In the genomic region with DNA sequence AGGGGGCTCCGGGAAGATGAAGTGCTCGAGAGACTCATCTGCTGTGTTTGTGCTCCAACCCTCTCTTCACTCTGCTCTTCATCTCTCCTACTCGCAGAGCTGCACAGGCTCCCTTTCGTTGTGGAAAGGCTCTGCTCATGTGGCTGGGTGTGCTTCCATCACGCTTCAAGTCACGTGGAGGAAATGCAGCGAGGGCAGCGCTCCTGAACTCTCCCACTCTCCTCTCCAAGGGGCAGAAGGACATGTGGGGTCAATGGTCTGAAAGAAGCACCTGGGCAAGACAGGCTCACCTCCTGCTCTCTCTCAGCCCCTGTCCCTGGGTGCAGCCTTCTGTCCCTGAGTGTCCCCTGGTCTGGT, we compare ENCODE assay signal across 1 cellular context.
TF ChIP-seq lines count a peak whose summit lies in the region.

No MANE protein-coding gene starts in this region.

TF ChIP-seq in K562, 482 proteins besides CTCF, POLR2A, EP300 and RAD21 (continued from another document and continues in another):
- TF ChIP-seq ELF2 (CRISPR knock-in tag; IDR thresholded peaks at IDR 0.05) (no peak), MED1 (CRISPR knock-in tag; IDR thresholded peaks at IDR 0.05; ENCODE audit: borderline replicate concordance) (no peak), SAP30 (IDR thresholded peaks at IDR 0.05; ENCODE audit: borderline replicate concordance, insufficient read depth, low read depth, low read length, poor library complexity, severe bottlenecking) (no peak), BDP1 (IDR thresholded peaks at IDR 0.05; ENCODE audit: insufficient read depth, insufficient read length) (no peak), LARP7 (IDR thresholded peaks at IDR 0.05) (no peak), NBN (IDR thresholded peaks at IDR 0.05; ENCODE audit: low read depth) (no peak), RUNX1 (IDR thresholded peaks at IDR 0.05; ENCODE audit: low read depth) (no peak), ZNF175 (CRISPR knock-in tag; IDR thresholded peaks at IDR 0.05; ENCODE audit: low read depth) (peak; percentile 75), PRDM10 (IDR thresholded peaks at IDR 0.05; ENCODE audit: partially characterized antibody) (peak; percentile 28), FIP1L1 (IDR thresholded peaks at IDR 0.05; ENCODE audit: low read depth, low read length, poor library complexity, severe bottlenecking) (no peak), ZNF589 (CRISPR knock-in tag; IDR thresholded peaks at IDR 0.05; ENCODE audit: low read depth) (peak; percentile 79), NR4A1 (CRISPR knock-in tag; IDR thresholded peaks at IDR 0.05) (no peak), NR4A1 (tag; IDR thresholded peaks at IDR 0.05) (peak; percentile 63; the same call in 1 of the 2 replicates), NR0B1 (IDR thresholded peaks at IDR 0.05; ENCODE audit: partially characterized antibody) (no peak), ZNF707 (CRISPR knock-in tag; conservative IDR thresholded peaks at IDR 0.05) (no peak), TGIF2 (CRISPR knock-in tag; IDR thresholded peaks at IDR 0.05) (no peak), ETV6 (IDR thresholded peaks at IDR 0.05; ENCODE audit: borderline replicate concordance in 1 of 2, low read depth in 2 of 2, low read length in 1 of 2) (no peak), ETV6 (CRISPR knock-in tag; IDR thresholded peaks at IDR 0.05; ENCODE audit: borderline replicate concordance) (no peak), TBL1XR1 (IDR thresholded peaks at IDR 0.05; ENCODE audit: low read length in 2 of 2) (no peak), ZNF280B (CRISPR knock-in tag; IDR thresholded peaks at IDR 0.05) (no peak), CUX1 (CRISPR knock-in tag; IDR thresholded peaks at IDR 0.05) (no peak), SMARCA5 (IDR thresholded peaks at IDR 0.05) (no peak), RBM15 (IDR thresholded peaks at IDR 0.05; ENCODE audit: insufficient read depth, low read length) (no peak), ZNF174 (CRISPR knock-in tag; IDR thresholded peaks at IDR 0.05) (no peak), TBP (optimal IDR thresholded peaks at IDR 0.05; ENCODE audit: low read depth, low read length) (no peak), RHOXF2B (CRISPR knock-in tag; conservative IDR thresholded peaks at IDR 0.05) (no peak), USF2 (CRISPR knock-in tag; IDR thresholded peaks at IDR 0.05) (peak; percentile 76), SIN3A (IDR thresholded peaks at IDR 0.05; ENCODE audit: borderline replicate concordance in 2 of 2, control insufficient read depth in 1 of 2, low read depth in 2 of 2, low read length in 2 of 2) (no peak)
- TF ChIP-seq, protein P1, sequence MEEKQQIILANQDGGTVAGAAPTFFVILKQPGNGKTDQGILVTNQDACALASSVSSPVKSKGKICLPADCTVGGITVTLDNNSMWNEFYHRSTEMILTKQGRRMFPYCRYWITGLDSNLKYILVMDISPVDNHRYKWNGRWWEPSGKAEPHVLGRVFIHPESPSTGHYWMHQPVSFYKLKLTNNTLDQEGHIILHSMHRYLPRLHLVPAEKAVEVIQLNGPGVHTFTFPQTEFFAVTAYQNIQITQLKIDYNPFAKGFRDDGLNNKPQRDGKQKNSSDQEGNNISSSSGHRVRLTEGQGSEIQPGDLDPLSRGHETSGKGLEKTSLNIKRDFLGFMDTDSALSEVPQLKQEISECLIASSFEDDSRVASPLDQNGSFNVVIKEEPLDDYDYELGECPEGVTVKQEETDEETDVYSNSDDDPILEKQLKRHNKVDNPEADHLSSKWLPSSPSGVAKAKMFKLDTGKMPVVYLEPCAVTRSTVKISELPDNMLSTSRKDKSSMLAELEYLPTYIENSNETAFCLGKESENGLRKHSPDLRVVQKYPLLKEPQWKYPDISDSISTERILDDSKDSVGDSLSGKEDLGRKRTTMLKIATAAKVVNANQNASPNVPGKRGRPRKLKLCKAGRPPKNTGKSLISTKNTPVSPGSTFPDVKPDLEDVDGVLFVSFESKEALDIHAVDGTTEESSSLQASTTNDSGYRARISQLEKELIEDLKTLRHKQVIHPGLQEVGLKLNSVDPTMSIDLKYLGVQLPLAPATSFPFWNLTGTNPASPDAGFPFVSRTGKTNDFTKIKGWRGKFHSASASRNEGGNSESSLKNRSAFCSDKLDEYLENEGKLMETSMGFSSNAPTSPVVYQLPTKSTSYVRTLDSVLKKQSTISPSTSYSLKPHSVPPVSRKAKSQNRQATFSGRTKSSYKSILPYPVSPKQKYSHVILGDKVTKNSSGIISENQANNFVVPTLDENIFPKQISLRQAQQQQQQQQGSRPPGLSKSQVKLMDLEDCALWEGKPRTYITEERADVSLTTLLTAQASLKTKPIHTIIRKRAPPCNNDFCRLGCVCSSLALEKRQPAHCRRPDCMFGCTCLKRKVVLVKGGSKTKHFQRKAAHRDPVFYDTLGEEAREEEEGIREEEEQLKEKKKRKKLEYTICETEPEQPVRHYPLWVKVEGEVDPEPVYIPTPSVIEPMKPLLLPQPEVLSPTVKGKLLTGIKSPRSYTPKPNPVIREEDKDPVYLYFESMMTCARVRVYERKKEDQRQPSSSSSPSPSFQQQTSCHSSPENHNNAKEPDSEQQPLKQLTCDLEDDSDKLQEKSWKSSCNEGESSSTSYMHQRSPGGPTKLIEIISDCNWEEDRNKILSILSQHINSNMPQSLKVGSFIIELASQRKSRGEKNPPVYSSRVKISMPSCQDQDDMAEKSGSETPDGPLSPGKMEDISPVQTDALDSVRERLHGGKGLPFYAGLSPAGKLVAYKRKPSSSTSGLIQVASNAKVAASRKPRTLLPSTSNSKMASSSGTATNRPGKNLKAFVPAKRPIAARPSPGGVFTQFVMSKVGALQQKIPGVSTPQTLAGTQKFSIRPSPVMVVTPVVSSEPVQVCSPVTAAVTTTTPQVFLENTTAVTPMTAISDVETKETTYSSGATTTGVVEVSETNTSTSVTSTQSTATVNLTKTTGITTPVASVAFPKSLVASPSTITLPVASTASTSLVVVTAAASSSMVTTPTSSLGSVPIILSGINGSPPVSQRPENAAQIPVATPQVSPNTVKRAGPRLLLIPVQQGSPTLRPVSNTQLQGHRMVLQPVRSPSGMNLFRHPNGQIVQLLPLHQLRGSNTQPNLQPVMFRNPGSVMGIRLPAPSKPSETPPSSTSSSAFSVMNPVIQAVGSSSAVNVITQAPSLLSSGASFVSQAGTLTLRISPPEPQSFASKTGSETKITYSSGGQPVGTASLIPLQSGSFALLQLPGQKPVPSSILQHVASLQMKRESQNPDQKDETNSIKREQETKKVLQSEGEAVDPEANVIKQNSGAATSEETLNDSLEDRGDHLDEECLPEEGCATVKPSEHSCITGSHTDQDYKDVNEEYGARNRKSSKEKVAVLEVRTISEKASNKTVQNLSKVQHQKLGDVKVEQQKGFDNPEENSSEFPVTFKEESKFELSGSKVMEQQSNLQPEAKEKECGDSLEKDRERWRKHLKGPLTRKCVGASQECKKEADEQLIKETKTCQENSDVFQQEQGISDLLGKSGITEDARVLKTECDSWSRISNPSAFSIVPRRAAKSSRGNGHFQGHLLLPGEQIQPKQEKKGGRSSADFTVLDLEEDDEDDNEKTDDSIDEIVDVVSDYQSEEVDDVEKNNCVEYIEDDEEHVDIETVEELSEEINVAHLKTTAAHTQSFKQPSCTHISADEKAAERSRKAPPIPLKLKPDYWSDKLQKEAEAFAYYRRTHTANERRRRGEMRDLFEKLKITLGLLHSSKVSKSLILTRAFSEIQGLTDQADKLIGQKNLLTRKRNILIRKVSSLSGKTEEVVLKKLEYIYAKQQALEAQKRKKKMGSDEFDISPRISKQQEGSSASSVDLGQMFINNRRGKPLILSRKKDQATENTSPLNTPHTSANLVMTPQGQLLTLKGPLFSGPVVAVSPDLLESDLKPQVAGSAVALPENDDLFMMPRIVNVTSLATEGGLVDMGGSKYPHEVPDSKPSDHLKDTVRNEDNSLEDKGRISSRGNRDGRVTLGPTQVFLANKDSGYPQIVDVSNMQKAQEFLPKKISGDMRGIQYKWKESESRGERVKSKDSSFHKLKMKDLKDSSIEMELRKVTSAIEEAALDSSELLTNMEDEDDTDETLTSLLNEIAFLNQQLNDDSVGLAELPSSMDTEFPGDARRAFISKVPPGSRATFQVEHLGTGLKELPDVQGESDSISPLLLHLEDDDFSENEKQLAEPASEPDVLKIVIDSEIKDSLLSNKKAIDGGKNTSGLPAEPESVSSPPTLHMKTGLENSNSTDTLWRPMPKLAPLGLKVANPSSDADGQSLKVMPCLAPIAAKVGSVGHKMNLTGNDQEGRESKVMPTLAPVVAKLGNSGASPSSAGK (IDR thresholded peaks at IDR 0.05): peak; percentile 88
- TF ChIP-seq, protein P2, sequence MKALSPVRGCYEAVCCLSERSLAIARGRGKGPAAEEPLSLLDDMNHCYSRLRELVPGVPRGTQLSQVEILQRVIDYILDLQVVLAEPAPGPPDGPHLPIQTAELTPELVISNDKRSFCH (CRISPR knock-in tag; IDR thresholded peaks at IDR 0.05): no peak
- TF ChIP-seq, protein P2 (tag; IDR thresholded peaks at IDR 0.05): no peak
